27 cellular contexts compared by ENCODE assay signal in genomic region chr3:172343117-172343516, GRCh38.
"Had no signal": no experiment of that assay in that cellular context is flagged by ENCODE, and none has a peak within 500 bp of the region (broad histone marks: within the 10 kb centered on the region; RNA-seq: fewer than 3 reads in every experiment).

No MANE protein-coding gene starts in this region.

- H3K4me1 ChIP-seq: neural progenitor cell, psoas muscle, spleen, suprapubic skin, testis, tibial artery, transverse colon, upper lobe of right lung, uterus had no signal

- H3K27ac ChIP-seq: neural progenitor cell, pancreas, psoas muscle, skin epidermis, spleen, suprapubic skin, testis, tibial artery, transverse colon, upper lobe of right lung, uterus had no signal

- H3K36me3 ChIP-seq: neural progenitor cell, uterus had no signal

- FAIRE-seq: pancreas had no signal

- DNase-seq: naive B cell; naive thymus-derived CD8-positive, alpha-beta T cell; nucleus accumbens; pancreas; psoas muscle; right cardiac atrium; spleen; stimulated activated CD4-positive, alpha-beta T cell treated with anti-CD3 and anti-CD28 coated beads, Interleukin-12 subunit alpha, Interleukin-12 subunit beta, amount 100 ng/mL, for 4 hours; stimulated activated CD4-positive, alpha-beta T cell treated with anti-CD3 and anti-CD28 coated beads, Interleukin-1b, Interleukin-23, amount 100 ng/mL, for 48 hours; stimulated activated CD4-positive, alpha-beta T cell treated with anti-CD3 and anti-CD28 coated beads, Interleukin-4, amount 100 ng/mL, for 1 hour; stimulated activated CD4-positive, alpha-beta T cell treated with anti-CD3 and anti-CD28 coated beads, Interleukin-4, amount 100 ng/mL, for 4 hours; stimulated activated CD8-positive, alpha-beta memory T cell treated with anti-CD3 and anti-CD28 coated beads, Interleukin-4, amount 100 ng/mL, for 48 hours; stimulated activated naive CD4-positive, alpha-beta T cell; stimulated activated naive CD8-positive, alpha-beta T cell treated with anti-CD3 and anti-CD28 coated beads, Interleukin-15, amount 100 ng/mL, for 72 hours; stimulated activated naive CD8-positive, alpha-beta T cell treated with anti-CD3 and anti-CD28 coated beads, Interleukin-15, Interleukin-2, amounts not matched to agents 100 U/mL and 50 U/mL, for 24 hours; substantia nigra; testis; tibial artery; transverse colon; upper lobe of right lung; uterus had no signal

- H3K4me3 ChIP-seq: neural progenitor cell, pancreas, psoas muscle, skin epidermis, spleen, suprapubic skin, testis, tibial artery, transverse colon, upper lobe of right lung, uterus had no signal

- H3K4me2 ChIP-seq: neural progenitor cell had no signal

- H2AFZ ChIP-seq: neural progenitor cell had no signal

- H3K4me3 Mint-ChIP-seq: naive B cell; naive thymus-derived CD8-positive, alpha-beta T cell; natural killer cell treated with Interleukin-12 subunit alpha and Interleukin-12 subunit beta and Interleukin-15 and Interleukin-18, amount 100 ng/mL, for 72 hours; neural progenitor cell; stimulated activated memory B cell treated with anti-CD40 and anti-IgM and Interleukin-4, amounts not matched to agents 10 μg/mL and 1 μg/mL and 100 μg/mL, for 72 hours; stimulated activated naive CD8-positive, alpha-beta T cell treated with anti-CD3 and anti-CD28 coated beads, Interleukin-15, amount 100 ng/mL, for 72 hours; type B pancreatic cell had no signal

- H3K27ac Mint-ChIP-seq: naive B cell; naive thymus-derived CD8-positive, alpha-beta T cell; neural progenitor cell; stimulated activated memory B cell treated with anti-CD40 and anti-IgM and Interleukin-4, amounts not matched to agents 10 μg/mL and 1 μg/mL and 100 μg/mL, for 72 hours; stimulated activated naive CD8-positive, alpha-beta T cell treated with anti-CD3 and anti-CD28 coated beads, Interleukin-15, amount 100 ng/mL, for 72 hours; type B pancreatic cell had no signal

- H3K9me3 ChIP-seq: pancreas, psoas muscle, spleen, suprapubic skin, testis, tibial artery, transverse colon, upper lobe of right lung, uterus had no signal

- H3K27me3 ChIP-seq: neural progenitor cell, pancreas, spleen, suprapubic skin, testis, tibial artery, transverse colon, upper lobe of right lung, uterus had no signal

- H3K36me3 Mint-ChIP-seq: naive B cell had no signal

- H3K9ac ChIP-seq: neural progenitor cell had no signal

- H3K4me1 Mint-ChIP-seq: naive B cell; naive thymus-derived CD8-positive, alpha-beta T cell; stimulated activated memory B cell treated with anti-CD40 and anti-IgM and Interleukin-4, amounts not matched to agents 10 μg/mL and 1 μg/mL and 100 μg/mL, for 72 hours; stimulated activated naive CD8-positive, alpha-beta T cell treated with anti-CD3 and anti-CD28 coated beads, Interleukin-15, amount 100 ng/mL, for 72 hours had no signal

- H3K9me3 Mint-ChIP-seq: naive B cell; naive thymus-derived CD8-positive, alpha-beta T cell; natural killer cell treated with Interleukin-12 subunit alpha and Interleukin-12 subunit beta and Interleukin-15 and Interleukin-18, amount 100 ng/mL, for 72 hours; neural progenitor cell; stimulated activated memory B cell treated with anti-CD40 and anti-IgM and Interleukin-4, amounts not matched to agents 10 μg/mL and 1 μg/mL and 100 μg/mL, for 72 hours; stimulated activated naive CD8-positive, alpha-beta T cell treated with anti-CD3 and anti-CD28 coated beads, Interleukin-15, amount 100 ng/mL, for 72 hours; type B pancreatic cell had no signal

- H3K27me3 Mint-ChIP-seq: naive B cell; naive thymus-derived CD8-positive, alpha-beta T cell; natural killer cell treated with Interleukin-12 subunit alpha and Interleukin-12 subunit beta and Interleukin-15 and Interleukin-18, amount 100 ng/mL, for 72 hours; stimulated activated memory B cell treated with anti-CD40 and anti-IgM and Interleukin-4, amounts not matched to agents 10 μg/mL and 1 μg/mL and 100 μg/mL, for 72 hours; stimulated activated naive CD8-positive, alpha-beta T cell treated with anti-CD3 and anti-CD28 coated beads, Interleukin-15, amount 100 ng/mL, for 72 hours; type B pancreatic cell had no signal
